22 cellular contexts compared by ENCODE assay signal in genomic region chr20:13877789-13878188, GRCh38.
DNase-seq lines count a peak whose midpoint lies in the region; ATAC-seq, FAIRE-seq and TF ChIP-seq lines count a peak whose summit lies in the region.
"Had no signal": no experiment of that assay in that cellular context is flagged by ENCODE, and none has a peak within 500 bp of the region (broad histone marks: within the 10 kb centered on the region; RNA-seq: fewer than 3 reads in every experiment).

No MANE protein-coding gene starts in this region.

- no peaks in the 10 kb centered on the region for H3K9me3 Mint-ChIP-seq in progenitor cell of endocrine pancreas (ENCODE audit: low read depth)
- H3K9me3 Mint-ChIP-seq: activated naive CD8-positive, alpha-beta T cell treated with anti-CD3 and anti-CD28 coated beads, Interleukin-2, amount 50 U/mL, for 24 hours; dendritic cell treated with granulocyte-macrophage colony-stimulating factor and Interleukin-4, amounts not matched to agents 40 ng/mL and 50 ng/mL, for 4 days had no signal

- H3K4me3 Mint-ChIP-seq in progenitor cell of endocrine pancreas (ENCODE audit: low read depth) = no peak overlapping the region
- H3K4me3 Mint-ChIP-seq: activated naive CD8-positive, alpha-beta T cell treated with anti-CD3 and anti-CD28 coated beads, Interleukin-2, amount 50 U/mL, for 24 hours; dendritic cell treated with granulocyte-macrophage colony-stimulating factor and Interleukin-4, amounts not matched to agents 40 ng/mL and 50 ng/mL, for 4 days had no signal

- no peaks in the 10 kb centered on the region for H3K36me3 Mint-ChIP-seq in progenitor cell of endocrine pancreas (ENCODE audit: insufficient read depth)

- peak; percentile 18 for DNase-seq in GM03348 (ENCODE audit: low spot score)
- peak; percentile 57 for DNase-seq in NCI-H2081 treated with DMSO at 0.1 percent for 48 hours (lab: John Stamatoyannopoulos, UW)
- DNase-seq in progenitor cell of endocrine pancreas (ENCODE audit: low spot score, unreplicated experiment) = no peak
- DNase-seq in GM13977 (ENCODE audit: low spot score) = no peak
- DNase-seq in AML-193 (lab: John Stamatoyannopoulos, UW) = no peak
- DNase-seq: activated CD4-positive, CD25-positive, alpha-beta regulatory T cell treated with anti-CD3 and anti-CD28 coated beads, Interleukin-2, amount 50 U/mL, for 72 hours; activated naive CD8-positive, alpha-beta T cell treated with anti-CD3 and anti-CD28 coated beads, Interleukin-2, amount 50 U/mL, for 24 hours; foreskin keratinocyte; Karpas-422; left cardiac atrium; NCI-H1436; NCI-H82; nucleus accumbens; SK-N-SH; stimulated activated CD4-positive, alpha-beta T cell treated with anti-CD3 and anti-CD28 coated beads, Interleukin-2, amount 100 ng/mL, for 24 hours; T-helper 9 cell had no signal

- peak overlapping the region; percentile 48 for H3K27ac Mint-ChIP-seq in progenitor cell of endocrine pancreas
- H3K27ac Mint-ChIP-seq: activated naive CD8-positive, alpha-beta T cell treated with anti-CD3 and anti-CD28 coated beads, Interleukin-2, amount 50 U/mL, for 24 hours; dendritic cell treated with granulocyte-macrophage colony-stimulating factor and Interleukin-4, amounts not matched to agents 40 ng/mL and 50 ng/mL, for 4 days had no signal

- H3K4me1 Mint-ChIP-seq in progenitor cell of endocrine pancreas (ENCODE audit: low read depth) = peaks cover 18% of the 10 kb centered on the region
- H3K4me1 Mint-ChIP-seq: activated naive CD8-positive, alpha-beta T cell treated with anti-CD3 and anti-CD28 coated beads, Interleukin-2, amount 50 U/mL, for 24 hours had no signal

- in situ Hi-C loops in GM13977 (cut with MboI; ENCODE audit: low pct_unique_long_range_greater_than_20kb, low sequenced_read_pairs, unreplicated experiment) = no loop called here

- peak; percentile 83 for FAIRE-seq in endometrium (lab: Jason Lieb, UNC)
- FAIRE-seq: HTR-8/SVneo had no signal

- H3K27me3 Mint-ChIP-seq in progenitor cell of endocrine pancreas = peaks cover 5% of the 10 kb centered on the region
- H3K27me3 Mint-ChIP-seq: dendritic cell treated with granulocyte-macrophage colony-stimulating factor and Interleukin-4, amounts not matched to agents 40 ng/mL and 50 ng/mL, for 4 days had no signal

- no peak for ATAC-seq in HG02885 (IDR thresholded peaks at IDR 0.05; ENCODE audit: poor library complexity, unreplicated experiment)
- ATAC-seq in HG03460 (IDR thresholded peaks at IDR 0.05; ENCODE audit: unreplicated experiment) = no peak
- ATAC-seq: activated naive CD8-positive, alpha-beta T cell treated with anti-CD3 and anti-CD28 coated beads, Interleukin-2, amount 50 U/mL, for 24 hours; foreskin keratinocyte; left cardiac atrium; Panc1 had no signal

- no peak for TF ChIP-seq CTCF in progenitor cell of endocrine pancreas (IDR thresholded peaks at IDR 0.05; ENCODE audit: unreplicated experiment)
- no peak for TF ChIP-seq CTCF in GM13977 (IDR thresholded peaks at IDR 0.05; ENCODE audit: extremely low read depth, insufficient read depth, missing control alignments)

Comparison
In these comparisons a context has a peak if more than half of its experiments do, and no peak if none do; other contexts are left out.
1. DNase-seq: peak in GM03348 (single experiment) and NCI-H2081 treated with DMSO at 0.1 percent for 48 hours (single experiment); none in progenitor cell of endocrine pancreas (single experiment), GM13977 (single experiment) and AML-193 (0 of 2).